ENCODE assay signal across 12 cellular contexts in the genomic region with DNA sequence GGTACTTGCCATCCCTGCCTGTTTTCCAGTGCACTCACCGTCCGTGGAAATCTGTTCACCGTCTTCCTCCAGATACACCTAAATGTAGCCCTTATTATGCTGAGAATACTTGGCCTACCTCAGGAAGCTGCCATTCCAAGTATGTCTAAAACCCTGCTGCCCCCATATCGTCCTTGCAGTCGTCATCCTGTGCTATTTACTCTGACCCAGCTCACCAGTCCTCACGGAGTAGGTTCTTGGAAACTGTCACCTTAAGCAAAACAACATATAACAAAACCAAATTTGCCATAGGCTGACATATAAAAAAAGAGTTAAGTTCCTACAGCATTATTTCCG. TPM values are rescaled to one million over a fixed set of nuclear protein-coding genes. Genes with fewer than 3 reads are reported as not detected.
A peak's percentile ranks its signal among the peaks of the same experiment; 100 is the strongest.
DNase-seq lines count a peak whose midpoint lies in the region; ATAC-seq and TF ChIP-seq lines count a peak whose summit lies in the region.
"Had no signal": no experiment of that assay in that cellular context is flagged by ENCODE, and none has a peak within 500 bp of the region (broad histone marks: within the 10 kb centered on the region; RNA-seq: fewer than 3 reads in every experiment).

No MANE protein-coding gene starts in this region.

- no peaks in the 10 kb centered on the region for H3K9me3 ChIP-seq in GM23248 (ENCODE audit: low read depth)
- H3K9me3 ChIP-seq in gastrocnemius medialis = no peaks in the 10 kb centered on the region
- H3K9me3 ChIP-seq: right atrium auricular region, stomach had no signal

- POLR2A ChIA-PET in activated naive CD8-positive, alpha-beta T cell treated with anti-CD3 and anti-CD28 coated beads, Interleukin-2, amount 10 ng/mL, durations not matched to agents 7 days and 5 days (lab: Charles Lee) = interaction anchor here (1.8 to 4.2 kb wide), 2 partner anchors 33 to 114 kb away, joined by 11 to 33 read pairs; no protein-coding TSS in a partner anchor

- in situ Hi-C loops in GM23248 (cut with MboI) = no loop called here
- in situ Hi-C loops in GM13976 (cut with MboI; ENCODE audit: low sequenced_read_pairs, unreplicated experiment) = no loop called here
- in situ Hi-C loops in gastrocnemius medialis (cut with MboI; ENCODE audit: low sequenced_read_pairs in 4 of 4) = no loop called here

- H3K9ac ChIP-seq in GM23248 (0 out of 2 replicates have a peak overlapping the region, but pooled peaks have one; percentile 82), mesendoderm (ENCODE audit: low read length) (no peak overlapping the region)

- H3K27me3 ChIP-seq in ACC112 (ENCODE audit: insufficient read depth, low read length) (no peaks in the 10 kb centered on the region), GM23248 (replicated peaks; ENCODE audit: insufficient read depth) (no peaks in the 10 kb centered on the region), mesendoderm (ENCODE audit: insufficient read depth, low read length, poor library complexity) (peaks cover 2% of the 10 kb centered on the region), gastrocnemius medialis (peaks cover 0 to 12% (median 9%) of the 10 kb centered on the region in 3 donors)
- H3K27me3 ChIP-seq: right atrium auricular region, stomach had no signal

- H3K4ac ChIP-seq in mesendoderm (ENCODE audit: low read depth, low read length) = no peak overlapping the region

- H3K36me3 ChIP-seq in ACC112 (ENCODE audit: insufficient read depth, low read length) (no peaks in the 10 kb centered on the region), GM23248 (ENCODE audit: low read depth) (no peaks in the 10 kb centered on the region), mesendoderm (ENCODE audit: control insufficient read depth, insufficient read depth, low read length) (no peaks in the 10 kb centered on the region), gastrocnemius medialis (no peaks in the 10 kb centered on the region)
- H3K36me3 ChIP-seq: right atrium auricular region, stomach had no signal

- no peak overlapping the region for H3K18ac ChIP-seq in mesendoderm (ENCODE audit: low read length)

- no peaks in the 10 kb centered on the region for H3K9me3 Mint-ChIP-seq in activated naive CD8-positive, alpha-beta T cell treated with anti-CD3 and anti-CD28 coated beads, Interleukin-2, amount 10 ng/mL, durations not matched to agents 7 days and 5 days

- WGBS in GM23248 (ENCODE audit: low coverage in 1 of 2, low lambda C conversion rate in 2 of 2, missing lambda C conversion rate in 2 of 2), 2 experiments = 95% methylated on average over 7 of the region's 7 CpGs
- WGBS in mesendoderm (ENCODE audit: extremely low coverage, insufficient coverage, low lambda C conversion rate) = 100% methylated on average over 1 of the region's 7 CpGs
- 75 to 78% methylated on average over 7 of the region's 7 CpGs for WGBS in lower leg skin, 2 donors

- H3K4me3 ChIP-seq in ACC112 (ENCODE audit: low read depth, low read length) (peak overlapping the region; percentile 85), GM23248 (no peak overlapping the region), mesendoderm (ENCODE audit: low read length) (no peak overlapping the region), lower leg skin (ENCODE audit: low read depth, poor library complexity, severe bottlenecking) (no peak overlapping the region), gastrocnemius medialis (peak overlapping the region in 1 of 4 donors; percentile 65)

- peaks cover 21% of the 10 kb centered on the region for H3K4me1 ChIP-seq in ACC112 (ENCODE audit: control insufficient read depth, insufficient read depth, low read length, unreplicated experiment)
- peaks cover 16% of the 10 kb centered on the region for H3K4me1 ChIP-seq in GM23248 (ENCODE audit: insufficient read depth)
- peaks cover 2% of the 10 kb centered on the region for H3K4me1 ChIP-seq in mesendoderm (ENCODE audit: control insufficient read depth, low read depth, low read length)
- peaks cover 0 to 16% of the 10 kb centered on the region in 2 donors for H3K4me1 ChIP-seq in gastrocnemius medialis

- H3K56ac ChIP-seq in mesendoderm (ENCODE audit: low read length) = no peak overlapping the region

- no peak for TF ChIP-seq CTCF in lower leg skin (IDR thresholded peaks at IDR 0.05)
- TF ChIP-seq CTCF in GM13976 (IDR thresholded peaks at IDR 0.05; ENCODE audit: borderline replicate concordance, control extremely low read depth, extremely low read depth, insufficient read depth, missing control alignments) = no peak
- no peak for TF ChIP-seq CTCF in gastrocnemius medialis (IDR thresholded peaks at IDR 0.05 in 4 of 5, conservative IDR thresholded peaks at IDR 0.05 in 1 of 5)

- peaks cover 25% of the 10 kb centered on the region for H3K4me1 Mint-ChIP-seq in activated naive CD8-positive, alpha-beta T cell treated with anti-CD3 and anti-CD28 coated beads, Interleukin-2, amount 10 ng/mL, durations not matched to agents 7 days and 5 days

- H3K27ac ChIP-seq in ACC112 (ENCODE audit: low read depth, low read length) (no peak overlapping the region), GM23248 (no peak overlapping the region), mesendoderm (ENCODE audit: low read depth, low read length) (no peak overlapping the region), gastrocnemius medialis (no peak overlapping the region)

- H4K20me1 ChIP-seq in GM23248 (ENCODE audit: insufficient read depth) = no peaks in the 10 kb centered on the region

- peaks cover 16% of the 10 kb centered on the region for H3F3A ChIP-seq in GM23248 (ENCODE audit: insufficient read depth)

- DNase-seq in GM23248 (no peak), mesendoderm (no peak), lower leg skin (ENCODE audit: low spot score in 2 of 2) (no peak), GM13976 (ENCODE audit: low spot score) (no peak), gastrocnemius medialis (no peak)
- no peak for DNase-seq in activated naive CD8-positive, alpha-beta T cell treated with anti-CD3 and anti-CD28 coated beads, Interleukin-2, amount 10 ng/mL, durations not matched to agents 7 days and 5 days
- DNase-seq: activated CD4-positive, CD25-positive, alpha-beta regulatory T cell; NCI-H82; stomach had no signal

- no peak for TF ChIP-seq POLR2A in lower leg skin (IDR thresholded peaks at IDR 0.05)
- no peak for TF ChIP-seq POLR2A in gastrocnemius medialis (IDR thresholded peaks at IDR 0.05)

- H4K5ac ChIP-seq in mesendoderm (ENCODE audit: low read length) = no peak overlapping the region

- H3K4me3 Mint-ChIP-seq in activated naive CD8-positive, alpha-beta T cell treated with anti-CD3 and anti-CD28 coated beads, Interleukin-2, amount 10 ng/mL, durations not matched to agents 7 days and 5 days = peak overlapping the region; percentile 86

- no peak overlapping the region for H2BK120ac ChIP-seq in mesendoderm (ENCODE audit: low read depth, low read length)

- H3K79me2 ChIP-seq in ACC112 (ENCODE audit: control insufficient read depth, insufficient read depth, low read length, unreplicated experiment) (peaks cover 37% of the 10 kb centered on the region), GM23248 (ENCODE audit: insufficient read depth) (peaks cover 32% of the 10 kb centered on the region), mesendoderm (ENCODE audit: control insufficient read depth, insufficient read depth, low read length) (peaks cover 9% of the 10 kb centered on the region)

- H3K9me2 ChIP-seq in GM23248 (ENCODE audit: insufficient read depth) = no peaks in the 10 kb centered on the region

- ATAC-seq in activated naive CD8-positive, alpha-beta T cell treated with anti-CD3 and anti-CD28 coated beads, Interleukin-2, amount 10 ng/mL, durations not matched to agents 7 days and 5 days (ENCODE audit: low read depth) = no peak
- ATAC-seq in HG03378 (IDR thresholded peaks at IDR 0.05; ENCODE audit: unreplicated experiment) = no peak
- ATAC-seq in gastrocnemius medialis = no peak

- no peak overlapping the region for H4K8ac ChIP-seq in mesendoderm (ENCODE audit: low read depth, low read length)

- H3K79me1 ChIP-seq in mesendoderm (ENCODE audit: low read length) = no peaks in the 10 kb centered on the region

- intact Hi-C loops in lower leg skin (cut with DNase I; ENCODE audit: low total_unique reads) = no loop called here
- intact Hi-C loops in gastrocnemius medialis (cut with DNase I; ENCODE audit: low total_unique reads) = loop anchor here (10.0 kb wide), 1 partner anchor 390 kb away; a partner anchor contains a TSS

- no peaks in the 10 kb centered on the region for H3K27me3 Mint-ChIP-seq in activated naive CD8-positive, alpha-beta T cell treated with anti-CD3 and anti-CD28 coated beads, Interleukin-2, amount 10 ng/mL, durations not matched to agents 7 days and 5 days

- no peak overlapping the region for H2BK5ac ChIP-seq in mesendoderm (ENCODE audit: low read length)

- H3K27ac Mint-ChIP-seq in activated naive CD8-positive, alpha-beta T cell treated with anti-CD3 and anti-CD28 coated beads, Interleukin-2, amount 10 ng/mL, durations not matched to agents 7 days and 5 days = peak overlapping the region; percentile 90

- H2AK5ac ChIP-seq in mesendoderm (ENCODE audit: low read length) = peak overlapping the region; percentile 76

- H2AFZ ChIP-seq in ACC112 (ENCODE audit: low read length, unreplicated experiment) (no peak overlapping the region), GM23248 (peak overlapping the region; percentile 98)

- H3K23ac ChIP-seq in mesendoderm (ENCODE audit: low read length) = no peak overlapping the region

- H3K4me2 ChIP-seq in GM23248 (ENCODE audit: unreplicated experiment) (no peak overlapping the region), mesendoderm (ENCODE audit: low read length) (no peak overlapping the region)

- H3K36me3 Mint-ChIP-seq in activated naive CD8-positive, alpha-beta T cell treated with anti-CD3 and anti-CD28 coated beads, Interleukin-2, amount 10 ng/mL, durations not matched to agents 7 days and 5 days = peaks cover 11% of the 10 kb centered on the region

- H2BK15ac ChIP-seq in mesendoderm (replicated peaks; ENCODE audit: low read depth) = no peak overlapping the region

RNA-seq across cellular contexts. Expression of a gene that starts 0.9 kb away (rescaled TPM):
- total RNA-seq in GM23248 (2014; rRNA removed; shearing (Covaris generic)) = 19.8 and 134 TPM in 2 replicates
- polyA plus RNA-seq in GM23248 (2016; fragmentation: Nextera tagmentation; extraction: Ambion mirVana) = 26.9 and 27.7 TPM in 2 replicates
- 100 to 1,000 TPM; 179 to 199 TPM for total RNA-seq in activated naive CD8-positive, alpha-beta T cell treated with anti-CD3 and anti-CD28 coated beads, Interleukin-2, amount 10 ng/mL, durations not matched to agents 7 days and 5 days
- polyA plus RNA-seq in mesendoderm (2013, experiment 1 of 2) = 12.9 TPM
- polyA plus RNA-seq in mesendoderm (2013, experiment 2 of 2) = 12.4 TPM
- 10 to 100 TPM in 1 of 4 donors, 1 to 10 TPM in 3; 2.3 to 12.4 (median 6.6) TPM for total RNA-seq in lower leg skin
- 1 to 10 TPM; 3.9 to 7.5 (median 4.7) TPM for total RNA-seq in gastrocnemius medialis
